Comparison of ENCODE assay signal across 1 cellular context in genomic region chr20:31712564-31713311, GRCh38.
A peak's percentile ranks its signal among the peaks of the same experiment; 100 is the strongest.
TF ChIP-seq lines count a peak whose summit lies in the region.

No MANE protein-coding gene starts in this region.

TF ChIP-seq in HepG2, 621 proteins besides CTCF, POLR2A, EP300 and RAD21 (continued from another document and continues in another):
- TF ChIP-seq POLR2AphosphoS2 (IDR thresholded peaks at IDR 0.05; ENCODE audit: low read depth, low read length), result peak; percentile 89
- no peak for TF ChIP-seq ZNF513 (CRISPR knock-in tag; conservative IDR thresholded peaks at IDR 0.05)
- TF ChIP-seq MXD3 (CRISPR knock-in tag; IDR thresholded peaks at IDR 0.05), result 0 out of 2 replicates have a peak, but pooled peaks have one; percentile 41
- peak; percentile 69; the same call in 1 of the 2 replicates for TF ChIP-seq KDM4B (CRISPR knock-in tag; IDR thresholded peaks at IDR 0.05)
- TF ChIP-seq SMARCC2 (IDR thresholded peaks at IDR 0.05), result 0 out of 2 replicates have a peak, but pooled peaks have one; percentile 40
- 0 out of 2 replicates have a peak, but pooled peaks have one; percentile 34 for TF ChIP-seq ESRRA (CRISPR knock-in tag; IDR thresholded peaks at IDR 0.05; ENCODE audit: low read depth)
- TF ChIP-seq FOXP1 (IDR thresholded peaks at IDR 0.05), result no peak
- peak; percentile 66 for TF ChIP-seq FOXP1 (CRISPR knock-in tag; IDR thresholded peaks at IDR 0.05)
- peak; percentile 6 to 24; a peak in 1 of 4 replicates for TF ChIP-seq HMGXB4 (CRISPR knock-in tag; IDR thresholded peaks at IDR 0.05; ENCODE audit: borderline replicate concordance in 1 of 2, low read depth in 1 of 2)
- TF ChIP-seq IKZF5 (CRISPR knock-in tag; IDR thresholded peaks at IDR 0.05), result peak; percentile 77; the same call in 1 of the 2 replicates
- TF ChIP-seq PLRG1 (conservative IDR thresholded peaks at IDR 0.05), result no peak
- TF ChIP-seq KLF16 (CRISPR knock-in tag; IDR thresholded peaks at IDR 0.05), result no peak
- TF ChIP-seq RARA (CRISPR knock-in tag; IDR thresholded peaks at IDR 0.05), result peak; percentile 90
- TF ChIP-seq BCL3 (CRISPR knock-in tag; IDR thresholded peaks at IDR 0.05), result no peak
- peak; percentile 66 for TF ChIP-seq POLR2G (IDR thresholded peaks at IDR 0.05; ENCODE audit: low read depth, low read length)
- peak; percentile 97 for TF ChIP-seq BHLHE40 (IDR thresholded peaks at IDR 0.05; ENCODE audit: low read length)
- 0 out of 2 replicates have a peak, but pooled peaks have one; percentile 49 for TF ChIP-seq ZNF724P (CRISPR knock-in tag; IDR thresholded peaks at IDR 0.05; ENCODE audit: borderline replicate concordance)
- TF ChIP-seq NR0B2 (CRISPR knock-in tag; IDR thresholded peaks at IDR 0.05), result no peak
- TF ChIP-seq TOPORS (CRISPR knock-in tag; IDR thresholded peaks at IDR 0.05), result no peak
- 0 out of 2 replicates have a peak, but pooled peaks have one; percentile 20 for TF ChIP-seq SMC3 (IDR thresholded peaks at IDR 0.05; ENCODE audit: low read length)
- no peak for TF ChIP-seq ZNF773 (CRISPR knock-in tag; IDR thresholded peaks at IDR 0.05; ENCODE audit: borderline replicate concordance)
- TF ChIP-seq IRF2 (CRISPR knock-in tag; IDR thresholded peaks at IDR 0.05), result peak; percentile 12; the same call in 1 of the 2 replicates
- no peak for TF ChIP-seq ZFP36 (IDR thresholded peaks at IDR 0.05; ENCODE audit: borderline replicate concordance, low read depth, low read length, partially characterized antibody)
- TF ChIP-seq FOXM1 (CRISPR knock-in tag; IDR thresholded peaks at IDR 0.05), result no peak
- TF ChIP-seq ZNF335 (CRISPR knock-in tag; IDR thresholded peaks at IDR 0.05), result 0 out of 2 replicates have a peak, but pooled peaks have one; percentile 9
- no peak for TF ChIP-seq ZFP37 (CRISPR knock-in tag; IDR thresholded peaks at IDR 0.05; ENCODE audit: borderline replicate concordance)
- TF ChIP-seq ZNF280D (CRISPR knock-in tag; IDR thresholded peaks at IDR 0.05), result peak; percentile 52; the same call in 1 of the 2 replicates
- TF ChIP-seq ZSCAN9 (CRISPR knock-in tag; IDR thresholded peaks at IDR 0.05; ENCODE audit: borderline replicate concordance), result 0 out of 2 replicates have a peak, but pooled peaks have one; percentile 46
- TF ChIP-seq ZNF431 (CRISPR knock-in tag; IDR thresholded peaks at IDR 0.05; ENCODE audit: borderline replicate concordance, low read depth), result 0 out of 2 replicates have a peak, but pooled peaks have one; percentile 3
- no peak for TF ChIP-seq CBX2 (IDR thresholded peaks at IDR 0.05; ENCODE audit: low read depth, low read length)
- no peak for TF ChIP-seq CBX2 (CRISPR knock-in tag; IDR thresholded peaks at IDR 0.05; ENCODE audit: low read depth)
- no peak for TF ChIP-seq ATF6 (CRISPR knock-in tag; conservative IDR thresholded peaks at IDR 0.05)
- TF ChIP-seq SP140L (CRISPR knock-in tag; IDR thresholded peaks at IDR 0.05; ENCODE audit: borderline replicate concordance), result no peak
- TF ChIP-seq PLSCR1 (CRISPR knock-in tag; IDR thresholded peaks at IDR 0.05; ENCODE audit: borderline replicate concordance), result no peak
- TF ChIP-seq ZNF10 (CRISPR knock-in tag; IDR thresholded peaks at IDR 0.05; ENCODE audit: borderline replicate concordance, low read depth), result no peak
- TF ChIP-seq ZNF609 (CRISPR knock-in tag; IDR thresholded peaks at IDR 0.05; ENCODE audit: borderline replicate concordance), result peak; percentile 83; the same call in 1 of the 2 replicates
- TF ChIP-seq FOXK1 (CRISPR knock-in tag; IDR thresholded peaks at IDR 0.05; ENCODE audit: borderline replicate concordance, low read depth), result peak; percentile 17; the same call in 1 of the 2 replicates
- peak in 1 of 2 experiments; percentile 38; a peak in 1 of 4 replicates for TF ChIP-seq ATF4 (CRISPR knock-in tag; IDR thresholded peaks at IDR 0.05)
- peak; percentile 92 for TF ChIP-seq MED1 (CRISPR knock-in tag; IDR thresholded peaks at IDR 0.05)
- TF ChIP-seq SALL1 (CRISPR knock-in tag; IDR thresholded peaks at IDR 0.05), result peak; percentile 85
